In the genomic region with DNA sequence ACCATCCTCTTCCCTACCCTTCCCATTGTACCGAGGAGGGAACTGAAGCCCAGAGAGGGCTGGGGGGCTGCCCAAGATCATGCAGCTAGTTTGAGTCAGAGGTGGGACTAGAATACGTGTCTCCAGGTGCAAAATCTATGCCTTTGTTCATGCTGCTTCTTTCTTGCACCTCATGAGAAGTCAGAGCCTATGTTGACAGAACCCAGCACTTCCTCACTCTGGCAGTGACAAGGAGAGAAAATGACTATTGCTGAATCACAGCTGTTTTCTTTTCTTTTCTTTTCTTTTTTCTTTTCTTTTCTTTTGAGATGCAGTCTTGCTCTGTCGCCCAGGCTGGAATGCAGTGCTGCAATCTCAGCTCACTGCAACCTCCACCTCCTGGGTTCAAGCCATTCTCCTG, we compare ENCODE assay signal across 21 cellular contexts. TPM values are rescaled to one million over a fixed set of nuclear protein-coding genes. Genes with fewer than 3 reads are reported as not detected.
DNase-seq lines count a peak whose midpoint lies in the region; ATAC-seq and TF ChIP-seq lines count a peak whose summit lies in the region.
"Had no signal": no experiment of that assay in that cellular context is flagged by ENCODE, and none has a peak within 500 bp of the region (broad histone marks: within the 10 kb centered on the region; RNA-seq: fewer than 3 reads in every experiment).

No MANE protein-coding gene starts in this region.

- intact Hi-C loops in CD14-positive monocyte (cut with micrococcal nuclease) = loop anchor here (2.0 to 5.0 kb wide), 4 partner anchors 47 to 83 kb away; no protein-coding TSS in a partner anchor

- peaks cover 13% of the 10 kb centered on the region; the same call in 1 of the 2 replicates for H3K79me2 ChIP-seq in SU-DHL-6 (ENCODE audit: insufficient read depth, low read length)

- H3F3A ChIP-seq in SU-DHL-6 (ENCODE audit: insufficient read depth) = peaks cover 7% of the 10 kb centered on the region; the same call in 1 of the 2 replicates

- H3K27ac ChIP-seq in HL-60 (replicated peaks) (peak overlapping the region; percentile 76), SU-DHL-6 (ENCODE audit: low read depth, low read length) (peak overlapping the region; percentile 72)
- H3K27ac ChIP-seq: A549, KMS-11, PC-9 had no signal

- no peak overlapping the region for H3K4me3 Mint-ChIP-seq in CD14-positive monocyte
- H3K4me3 Mint-ChIP-seq in neural crest cell = peak overlapping the region; percentile 63
- no peak overlapping the region for H3K4me3 Mint-ChIP-seq in activated T-cell treated with anti-CD3 and anti-CD28 coated beads, Interleukin-2, amount 50 U/mL, for 24 hours
- H3K4me3 Mint-ChIP-seq: T-helper 1 cell treated with Interleukin-12 subunit alpha and Interleukin-12 subunit beta and Interleukin-4 antibody, amounts not matched to agents 30 μg/mL and 1 μg/mL, for 36 hours had no signal

- peak overlapping the region; percentile 15 for H3K4me2 ChIP-seq in SU-DHL-6 (ENCODE audit: low read depth, low read length, poor library complexity, severe bottlenecking)
- H3K4me2 ChIP-seq: A549, KMS-11, PC-9 had no signal

- H3K27me3 Mint-ChIP-seq in CD14-positive monocyte (ENCODE audit: low read depth in 3 of 3) (peaks cover 0 to 13% (median under 1%) of the 10 kb centered on the region in 3 donors), neural crest cell (ENCODE audit: low read depth) (peaks cover 46% of the 10 kb centered on the region)
- no peaks in the 10 kb centered on the region for H3K27me3 Mint-ChIP-seq in activated T-cell treated with anti-CD3 and anti-CD28 coated beads, Interleukin-2, amount 50 U/mL, for 24 hours

- H3K27me3 ChIP-seq in HL-60 (ENCODE audit: insufficient read depth, poor library complexity, severe bottlenecking) = no peaks in the 10 kb centered on the region
- no peaks in the 10 kb centered on the region for H3K27me3 ChIP-seq in SU-DHL-6 (ENCODE audit: low read length)

- peaks cover 0 to 9% (median 2%) of the 10 kb centered on the region in 7 donors for H3K9me3 Mint-ChIP-seq in CD14-positive monocyte
- H3K9me3 Mint-ChIP-seq in neural crest cell = no peaks in the 10 kb centered on the region
- no peaks in the 10 kb centered on the region for H3K9me3 Mint-ChIP-seq in activated T-cell treated with anti-CD3 and anti-CD28 coated beads, Interleukin-2, amount 50 U/mL, for 24 hours
- H3K9me3 Mint-ChIP-seq: T-helper 1 cell treated with Interleukin-12 subunit alpha and Interleukin-12 subunit beta and Interleukin-4 antibody, amounts not matched to agents 30 μg/mL and 1 μg/mL, for 36 hours had no signal

- TF ChIP-seq CTCF in CD14-positive monocyte (IDR thresholded peaks at IDR 0.05) = no peak
- no peak for TF ChIP-seq CTCF in HL-60 (IDR thresholded peaks at IDR 0.05; ENCODE audit: insufficient read depth, low read length)
- no peak for TF ChIP-seq CTCF in SU-DHL-6 (IDR thresholded peaks at IDR 0.05; ENCODE audit: insufficient read depth, low read length, poor library complexity, severe bottlenecking)
- TF ChIP-seq CTCF in neural crest cell (conservative IDR thresholded peaks at IDR 0.05) = no peak

- ATAC-seq in GM18858 (IDR thresholded peaks at IDR 0.05; ENCODE audit: unreplicated experiment) (no peak), HG03342 (IDR thresholded peaks at IDR 0.05; ENCODE audit: unreplicated experiment) (no peak)
- ATAC-seq: A549, GM12878, HCT116 had no signal

- H3K36me3 Mint-ChIP-seq in CD14-positive monocyte = peaks cover 6 to 7% of the 10 kb centered on the region in 2 donors
- H3K36me3 Mint-ChIP-seq in neural crest cell (ENCODE audit: low read depth) = no peaks in the 10 kb centered on the region
- peaks cover 6% of the 10 kb centered on the region for H3K36me3 Mint-ChIP-seq in activated T-cell treated with anti-CD3 and anti-CD28 coated beads, Interleukin-2, amount 50 U/mL, for 24 hours (ENCODE audit: low read depth)

- no peak overlapping the region for H2AFZ ChIP-seq in SU-DHL-6 (ENCODE audit: low read depth, low read length, severe bottlenecking)
- H2AFZ ChIP-seq: PC-9 had no signal

- no peaks in the 10 kb centered on the region for H3K9me2 ChIP-seq in SU-DHL-6 (replicated peaks; ENCODE audit: insufficient read depth, low read length)

- H3K27ac Mint-ChIP-seq in CD14-positive monocyte (peak overlapping the region; percentile 83 to 91 (median 88)), neural crest cell (ENCODE audit: unreplicated experiment) (no peak overlapping the region)
- no peak overlapping the region for H3K27ac Mint-ChIP-seq in activated T-cell treated with anti-CD3 and anti-CD28 coated beads, Interleukin-2, amount 50 U/mL, for 24 hours
- H3K27ac Mint-ChIP-seq: T-helper 1 cell treated with Interleukin-12 subunit alpha and Interleukin-12 subunit beta and Interleukin-4 antibody, amounts not matched to agents 30 μg/mL and 1 μg/mL, for 36 hours had no signal

- H3K4me1 Mint-ChIP-seq in CD14-positive monocyte (peaks cover 56% of the 10 kb centered on the region), neural crest cell (peaks cover 13% of the 10 kb centered on the region)
- peaks cover 20% of the 10 kb centered on the region for H3K4me1 Mint-ChIP-seq in activated T-cell treated with anti-CD3 and anti-CD28 coated beads, Interleukin-2, amount 50 U/mL, for 24 hours (ENCODE audit: low read depth)

- H3K36me3 ChIP-seq in SU-DHL-6 (ENCODE audit: low read length) = no peaks in the 10 kb centered on the region

- no peaks in the 10 kb centered on the region for H4K20me1 ChIP-seq in SU-DHL-6 (ENCODE audit: low read depth, low read length)

- DNase-seq in CD14-positive monocyte (ENCODE audit: low spot score) (no peak), HL-60 (ENCODE audit: low read depth in 1 of 2, low spot score in 1 of 2) (peak in 1 of 2 experiments; percentile 63), neural crest cell (ENCODE audit: low read depth, low spot score) (no peak), epidermal melanocyte (ENCODE audit: insufficient read length, low spot score) (no peak)
- DNase-seq in activated T-cell treated with anti-CD3 and anti-CD28 coated beads, Interleukin-2, amount 50 U/mL, for 24 hours = no peak
- DNase-seq: EL; GOT3; NCI-H1092; NCI-H2081; NK-92 treated with Interleukin-12 subunit alpha and Interleukin-12 subunit beta, amount 100 ng/mL, for 24 hours; PC-9 had no signal

- no peak overlapping the region for H3K9ac ChIP-seq in SU-DHL-6 (ENCODE audit: low read length)
- H3K9ac ChIP-seq: KMS-11 had no signal

- H3K9me3 ChIP-seq in SU-DHL-6 (ENCODE audit: insufficient read depth, low read length) = no peaks in the 10 kb centered on the region
- H3K9me3 ChIP-seq: A549 had no signal

- H3K4me3 ChIP-seq in HL-60 (replicated peaks; ENCODE audit: insufficient read depth, low read length) = no peak overlapping the region
- no peak overlapping the region for H3K4me3 ChIP-seq in SU-DHL-6 (ENCODE audit: insufficient read depth, low read length, poor library complexity, severe bottlenecking)
- H3K4me3 ChIP-seq: A549, GM12878, PC-9 had no signal

RNA-seq across cellular contexts. Expression of a gene that starts 1.7 kb away (rescaled TPM):
- polyA plus RNA-seq in CD14-positive monocyte = 10 to 100 TPM; 96.6 to 97.7 TPM
- total RNA-seq in neural crest cell = 6.7 and 7.6 TPM in 2 replicates

RNA-seq across cellular contexts. Expression of a gene that starts 43.3 kb away (rescaled TPM):
- polyA plus RNA-seq in CD14-positive monocyte = under 1 TPM; 0.03 to 0.12 TPM
- total RNA-seq in neural crest cell = not detected in 2 replicates
- total RNA-seq: M059J, NCI-H460, PC-9 had no signal
- polyA plus RNA-seq: A549 had no signal

RNA-seq across cellular contexts. Expression of a gene that starts 44.6 kb away (rescaled TPM):
- polyA plus RNA-seq in CD14-positive monocyte = 10 to 100 TPM; 22.1 to 26.7 TPM
- total RNA-seq in neural crest cell = 15.6 and 17.4 TPM in 2 replicates

Comparison
In these comparisons a context has a peak if more than half of its experiments do, and no peak if none do; other contexts are left out.
1. H3K27ac Mint-ChIP-seq: peak in CD14-positive monocyte (7 of 7); none in neural crest cell (single experiment) and activated T-cell treated with anti-CD3 and anti-CD28 coated beads, Interleukin-2, amount 50 U/mL, for 24 hours (single experiment).